Comparison of ENCODE assay signal across 7 cellular contexts in genomic region chr2:189440644-189440946, GRCh38. TPM values are rescaled to one million over a fixed set of nuclear protein-coding genes. Genes with fewer than 3 reads are reported as not detected.
DNase-seq lines count a peak whose midpoint lies in the region; ATAC-seq, FAIRE-seq and TF ChIP-seq lines count a peak whose summit lies in the region.

No MANE protein-coding gene starts in this region.

- peak overlapping the region; percentile 98 for H2AFZ ChIP-seq in keratinocyte (ENCODE audit: control insufficient read depth, low read length)

- TF ChIP-seq CTCF in keratinocyte (optimal IDR thresholded peaks at IDR 0.05 in 1 of 3, IDR thresholded peaks at IDR 0.05 in 1 of 3, conservative IDR thresholded peaks at IDR 0.05 in 1 of 3; ENCODE audit: extremely low read depth in 1 of 3, insufficient read depth in 2 of 3, low read length in 3 of 3) (no peak), suprapubic skin (IDR thresholded peaks at IDR 0.05) (no peak)

- FAIRE-seq in keratinocyte (lab: Jason Lieb, UNC), result no peak

- H3K4me3 ChIP-seq in adipocyte (ENCODE audit: low read length) (peak overlapping the region; percentile 99), keratinocyte (ENCODE audit: control insufficient read depth in 2 of 3, extremely low read depth in 1 of 3, insufficient read depth in 2 of 3, low read depth in 1 of 3, low read length in 3 of 3) (peak overlapping the region; percentile 88 to 92 (median 91)), suprapubic skin (peak overlapping the region; percentile 68)

- H3K79me2 ChIP-seq in keratinocyte (ENCODE audit: control insufficient read depth, insufficient read depth, low read length), result peaks cover 44% of the 10 kb centered on the region

- no peaks in the 10 kb centered on the region for H3K9me1 ChIP-seq in keratinocyte (ENCODE audit: control insufficient read depth, extremely low read depth, insufficient read depth, low read length)

- peak overlapping the region; percentile 91 for H3K4me2 ChIP-seq in keratinocyte (ENCODE audit: control insufficient read depth, extremely low read depth, insufficient read depth, low read depth, low read length)

- WGBS in suprapubic skin, result under 1% methylated on average over 8 of the region's 8 CpGs

- dilution Hi-C loops in keratinocyte (cut with MboI; ENCODE audit: extremely low pct_ligation_motif_present, low sequenced_read_pairs), result no loop called here

- TF ChIP-seq POLR2A in suprapubic skin (IDR thresholded peaks at IDR 0.05), result no peak

- peak overlapping the region; percentile 92 for H3K27ac ChIP-seq in keratinocyte (ENCODE audit: control insufficient read depth, insufficient read depth, low read length)
- H3K27ac ChIP-seq in suprapubic skin, result peak overlapping the region; percentile 94

- H3K4me1 ChIP-seq in adipocyte (ENCODE audit: control insufficient read depth, insufficient read depth, low read length), result peaks cover 37% of the 10 kb centered on the region
- H3K4me1 ChIP-seq in keratinocyte (ENCODE audit: control insufficient read depth, extremely low read depth, insufficient read depth, low read length), result peaks cover 22% of the 10 kb centered on the region
- peaks cover 32% of the 10 kb centered on the region for H3K4me1 ChIP-seq in suprapubic skin

- H4K20me1 ChIP-seq in keratinocyte (ENCODE audit: control insufficient read depth, extremely low read depth, insufficient read depth, low read length), result no peaks in the 10 kb centered on the region

- peak; percentile 32 for ATAC-seq in GM19438 (IDR thresholded peaks at IDR 0.05; ENCODE audit: low read depth, unreplicated experiment)
- ATAC-seq in HG03103 (IDR thresholded peaks at IDR 0.05; ENCODE audit: low read depth, unreplicated experiment), result peak; percentile 29

- TF ChIP-seq EP300 in suprapubic skin (IDR thresholded peaks at IDR 0.05), result peak; percentile 17

- H3K27me3 ChIP-seq in adipocyte (replicated peaks; ENCODE audit: control insufficient read depth, insufficient read depth, low read length), result no peaks in the 10 kb centered on the region
- no peaks in the 10 kb centered on the region for H3K27me3 ChIP-seq in keratinocyte (ENCODE audit: control insufficient read depth, extremely low read depth, insufficient read depth, low read length)
- no peaks in the 10 kb centered on the region for H3K27me3 ChIP-seq in suprapubic skin

- H3K9ac ChIP-seq in adipocyte (ENCODE audit: low read length) (peak overlapping the region; percentile 96), keratinocyte (ENCODE audit: control insufficient read depth, extremely low read depth, insufficient read depth, low read length) (peak overlapping the region; percentile 89)

- H3K9me3 ChIP-seq in adipocyte (ENCODE audit: control insufficient read depth, low read length) (no peaks in the 10 kb centered on the region), keratinocyte (ENCODE audit: control insufficient read depth, low read depth, low read length) (no peaks in the 10 kb centered on the region), suprapubic skin (no peaks in the 10 kb centered on the region)

- H3K36me3 ChIP-seq in adipocyte (ENCODE audit: control insufficient read depth, insufficient read depth, low read length, severe bottlenecking) (peaks cover 6% of the 10 kb centered on the region), keratinocyte (ENCODE audit: control insufficient read depth in 2 of 2, extremely low read depth in 1 of 2, insufficient read depth in 2 of 2, low read length in 2 of 2) (no peaks in the 10 kb centered on the region), suprapubic skin (no peaks in the 10 kb centered on the region)

- DNase-seq in adipocyte (ENCODE audit: low read depth) (no peak), keratinocyte (ENCODE audit: low read depth, low spot score) (no peak), suprapubic skin (ENCODE audit: low spot score in 2 of 2) (peak in 1 of 2 donors; percentile 66), NCI-H446 (lab: John Stamatoyannopoulos, UW) (no peak), C1 segment of cervical spinal cord (lab: John Stamatoyannopoulos, UW) (no peak)

RNA-seq across cellular contexts. Expression of gene WDR75, which starts 0.7 kb away (rescaled TPM):
- 37.0 to 67.3 TPM (median 60.4 TPM) in 3 replicates for polyA plus RNA-seq in keratinocyte
- 43.6 TPM for polyA plus RNA-seq in keratinocyte (2011; ENCODE audit: low read depth)
- 19.1 and 41.5 TPM in 2 replicates for polyA plus RNA-seq in keratinocyte (2011; cell fraction: cytosol; rRNA removed)
- 64.9 and 91.2 TPM in 2 replicates for polyA plus RNA-seq in keratinocyte (2011; cell fraction: nucleus; rRNA removed)
- polyA plus RNA-seq in keratinocyte (2012; ENCODE audit: low replicate concordance), result 26.1 and 29.0 TPM in 2 replicates
- polyA minus RNA-seq in keratinocyte, result 41.1 to 66.3 TPM (median 56.1 TPM) in 3 replicates
- polyA minus RNA-seq in keratinocyte (2011; cell fraction: cytosol; rRNA and poly(A)+ RNA removed), result 16.3 TPM
- 62.7 and 77.6 TPM in 2 replicates for polyA minus RNA-seq in keratinocyte (2011; cell fraction: nucleus; rRNA and poly(A)+ RNA removed)
- total RNA-seq in suprapubic skin, result 100 to 1,000 TPM in 1 of 4 donors, 10 to 100 TPM in 3; 24.2 to 130 (median 41.1) TPM
